Comparison of ENCODE assay signal across 11 cellular contexts in the genomic region with DNA sequence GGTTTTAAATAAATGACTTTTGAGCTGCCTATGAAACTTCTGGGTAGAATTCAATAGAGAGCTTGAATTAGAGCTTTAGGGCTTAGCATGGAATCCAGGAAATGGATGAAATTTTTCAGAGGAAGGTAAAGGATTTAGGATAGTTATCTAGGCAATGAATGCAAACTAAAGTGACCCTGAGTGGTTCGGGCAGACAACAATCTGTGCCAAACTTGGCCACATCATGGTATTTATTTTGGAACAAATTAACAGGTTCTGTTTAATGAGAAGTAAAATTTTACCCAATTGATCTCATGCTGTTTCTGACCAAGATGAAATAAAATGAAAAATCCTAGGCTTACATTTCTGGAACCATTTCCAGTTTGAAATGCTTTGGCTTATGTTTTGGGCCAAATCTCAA.
"Had no signal": no experiment of that assay in that cellular context is flagged by ENCODE, and none has a peak within 500 bp of the region (broad histone marks: within the 10 kb centered on the region; RNA-seq: fewer than 3 reads in every experiment).

No MANE protein-coding gene starts in this region.

- H3K4me3 ChIP-seq: GM23248, GM23338, HAP-1 had no signal

- DNase-seq: GM23248, GOT3, H7, H9, HCEC 1CT, HFFc6 had no signal

- H3K9me3 ChIP-seq: HAP-1 had no signal

- H3K4me1 Mint-ChIP-seq: GM23338, H9 had no signal

- H3K4me3 Mint-ChIP-seq: GM23338, H9, HFFc6 had no signal

- H3K36me3 ChIP-seq: HAP-1 had no signal

- ATAC-seq: GM23338, HCT116 had no signal

- H3K27ac ChIP-seq: GM23248 had no signal

- H3K9me3 Mint-ChIP-seq: GM23338 had no signal

- FAIRE-seq: H1, H54 had no signal

- H3K27ac Mint-ChIP-seq: HFFc6 had no signal
